ENCODE assay signal across 8 cellular contexts in genomic region chr11:115324569-115325432, GRCh38.
DNase-seq lines count a peak whose midpoint lies in the region; ATAC-seq and TF ChIP-seq lines count a peak whose summit lies in the region.

No MANE protein-coding gene starts in this region.

- H3K4me3 ChIP-seq in Panc1 (ENCODE audit: low read depth in 2 of 2, low read length in 2 of 2) (peak overlapping the region; percentile 14 to 48; a peak in 3 of 4 replicates), choroid plexus epithelial cell (ENCODE audit: low read depth, low read length) (no peak overlapping the region), tibial artery (peak overlapping the region in 1 of 2 donors; percentile 5)

- no peak overlapping the region for H3K27ac ChIP-seq in Panc1 (ENCODE audit: low read length)
- H3K27ac ChIP-seq in tibial artery = no peak overlapping the region

- H3K9me3 ChIP-seq in Panc1 (ENCODE audit: control insufficient read depth, insufficient read depth, low read depth, low read length) (no peaks in the 10 kb centered on the region), tibial artery (no peaks in the 10 kb centered on the region)

- in situ Hi-C loops in Panc1 (cut with HindIII; ENCODE audit: low pct_unique_long_range_greater_than_20kb, low sequenced_read_pairs) = no loop called here

- ATAC-seq in GM21515 (IDR thresholded peaks at IDR 0.05; ENCODE audit: unreplicated experiment) = peak; percentile 68
- peak; percentile 94 for ATAC-seq in Panc1
- ATAC-seq in left lobe of liver = peak; percentile 97

- H3K27me3 ChIP-seq in Panc1 (ENCODE audit: control insufficient read depth, insufficient read depth, low read length) = no peaks in the 10 kb centered on the region
- H3K27me3 ChIP-seq in tibial artery = no peaks in the 10 kb centered on the region

- CTCF ChIA-PET in Panc1 (lab: Charles Lee) = interaction anchor here (0.6 to 0.7 kb wide), 2 partner anchors 129 to 586 kb away, joined by 3 read pairs; no protein-coding TSS in a partner anchor

- intact Hi-C loops in Panc1 (cut with micrococcal nuclease; ENCODE audit: unreplicated experiment) = loop anchor here (2.0 to 5.0 kb wide), 3 partner anchors 952 to 1368 kb away; no protein-coding TSS in a partner anchor
- intact Hi-C loops in tibial artery (cut with DNase I; ENCODE audit: low total_unique reads) = loop anchor here (10.0 kb wide), 1 partner anchor 950 kb away; no protein-coding TSS in a partner anchor

- DNase-seq in Daoy (ENCODE audit: low read depth) (peak; percentile 54), LoVo (ENCODE audit: low spot score) (peak; percentile 63), Panc1 (ENCODE audit: low read depth, low spot score) (peak; percentile 51), choroid plexus epithelial cell (ENCODE audit: low read depth) (peak; percentile 74), left lobe of liver (ENCODE audit: low spot score) (no peak), tibial artery (peak in 1 of 2 donors; percentile 21)
- no peak for DNase-seq in activated CD8-positive, alpha-beta memory T cell treated with anti-CD3 and anti-CD28 coated beads for 24 hours

- H3K4me1 ChIP-seq in Panc1 (ENCODE audit: control insufficient read depth, insufficient read depth, low read length) (no peaks in the 10 kb centered on the region), tibial artery (peaks cover 0 to 3% (median 0%) of the 10 kb centered on the region in 4 donors)

- POLR2A ChIA-PET in Panc1 (lab: Charles Lee) = no interaction called here

- peak; percentile 85 for TF ChIP-seq CTCF in Panc1 (IDR thresholded peaks at IDR 0.05)
- TF ChIP-seq CTCF in choroid plexus epithelial cell (conservative IDR thresholded peaks at IDR 0.05; ENCODE audit: low read depth, low read length) = peak; percentile 80
- TF ChIP-seq CTCF in tibial artery (IDR thresholded peaks at IDR 0.05) = peak; percentile 59 to 62

- no TSS peak for BruUV-seq in Panc1 (replicated peaks; lab: Mats Ljungman, UMichigan)

- H3K36me3 ChIP-seq in Panc1 (ENCODE audit: control insufficient read depth, insufficient read depth, low read length) (no peaks in the 10 kb centered on the region), tibial artery (no peaks in the 10 kb centered on the region)

Comparison
In these comparisons a context has a peak if more than half of its experiments do, and no peak if none do; other contexts are left out.
1. DNase-seq: peak in Daoy (single experiment), LoVo (single experiment), Panc1 (single experiment) and choroid plexus epithelial cell (single experiment); none in left lobe of liver (single experiment) and activated CD8-positive, alpha-beta memory T cell treated with anti-CD3 and anti-CD28 coated beads for 24 hours (single experiment).
2. Peak in every context shown above with its lines, with median percentiles within 50 percentile points of each other: ATAC-seq and CTCF ChIP-seq.